In genomic region chr19:51030631-51031030, GRCh38 we compare ENCODE assay signal across 1 cellular context.
TF ChIP-seq lines count a peak whose summit lies in the region.

No MANE protein-coding gene starts in this region.

TF ChIP-seq in GM23338, 12 proteins besides CTCF, POLR2A, EP300 and RAD21 (continued from another document):
- TF ChIP-seq REST (IDR thresholded peaks at IDR 0.05; ENCODE audit: unreplicated experiment) = no peak
- TF ChIP-seq ZNF114 (CRISPR knock-in tag; IDR thresholded peaks at IDR 0.05) = no peak
- no peak for TF ChIP-seq NANOG (IDR thresholded peaks at IDR 0.05; ENCODE audit: borderline replicate concordance)
- no peak for TF ChIP-seq ZNF331 (CRISPR knock-in tag; IDR thresholded peaks at IDR 0.05; ENCODE audit: low read depth)
- TF ChIP-seq CREB1 (CRISPR knock-in tag; IDR thresholded peaks at IDR 0.05; ENCODE audit: low read depth) = no peak
- no peak for TF ChIP-seq ETS1 (IDR thresholded peaks at IDR 0.05)
